In genomic region chr6:90015883-90016282, GRCh38 we compare ENCODE assay signal across 31 cellular contexts.
"Had no signal": no experiment of that assay in that cellular context is flagged by ENCODE, and none has a peak within 500 bp of the region (broad histone marks: within the 10 kb centered on the region; RNA-seq: fewer than 3 reads in every experiment).

No MANE protein-coding gene starts in this region.

- H3K4me1 ChIP-seq: Peyer's patch, SJCRH30 had no signal

- H3K27me3 ChIP-seq: MG63, Peyer's patch, SJCRH30 had no signal

- H3K27me3 Mint-ChIP-seq: activated CD4-positive, alpha-beta memory T cell treated with anti-CD3 and anti-CD28 coated beads for 36 hours; activated CD4-positive, alpha-beta T cell treated with anti-CD3 and anti-CD28 coated beads, Interleukin-2, amount 10 ng/mL, durations not matched to agents 7 days and 5 days; brain; central memory CD8-positive, alpha-beta T cell had no signal

- H3K36me3 Mint-ChIP-seq: WTC11 had no signal

- ATAC-seq: WTC11 had no signal

- H3K4me3 Mint-ChIP-seq: activated CD4-positive, alpha-beta memory T cell treated with anti-CD3 and anti-CD28 coated beads for 36 hours; activated CD4-positive, alpha-beta T cell treated with anti-CD3 and anti-CD28 coated beads, Interleukin-2, amount 10 ng/mL, durations not matched to agents 7 days and 5 days; activated T-helper 1 cell treated with anti-CD3 and anti-CD28 coated beads, Interleukin-12 subunit alpha, Interleukin-12 subunit beta, Interleukin-2, Interleukin-4 antibody, amounts not matched to agents 30 ng/mL and 10 ng/mL and 1 ng/mL, durations not matched to agents 14 hours and 24 hours and 36 hours; brain; central memory CD8-positive, alpha-beta T cell; WTC11 had no signal

- H3K27ac Mint-ChIP-seq: activated CD4-positive, alpha-beta memory T cell treated with anti-CD3 and anti-CD28 coated beads for 36 hours; activated CD4-positive, alpha-beta T cell treated with anti-CD3 and anti-CD28 coated beads, Interleukin-2, amount 10 ng/mL, durations not matched to agents 7 days and 5 days; activated T-helper 1 cell treated with anti-CD3 and anti-CD28 coated beads, Interleukin-12 subunit alpha, Interleukin-12 subunit beta, Interleukin-2, Interleukin-4 antibody, amounts not matched to agents 30 ng/mL and 10 ng/mL and 1 ng/mL, durations not matched to agents 14 hours and 24 hours and 36 hours; brain; WTC11 had no signal

- H3K4me1 Mint-ChIP-seq: central memory CD8-positive, alpha-beta T cell; WTC11 had no signal

- H3K27ac ChIP-seq: Peyer's patch, RWPE1, SJCRH30 had no signal

- H3K9me3 Mint-ChIP-seq: activated CD4-positive, alpha-beta memory T cell treated with anti-CD3 and anti-CD28 coated beads for 36 hours; activated T-helper 1 cell treated with anti-CD3 and anti-CD28 coated beads, Interleukin-12 subunit alpha, Interleukin-12 subunit beta, Interleukin-2, Interleukin-4 antibody, amounts not matched to agents 30 ng/mL and 10 ng/mL and 1 ng/mL, durations not matched to agents 14 hours and 24 hours and 36 hours; central memory CD8-positive, alpha-beta T cell had no signal

- H3K9me3 ChIP-seq: MG63, Peyer's patch, SJCRH30, SK-N-SH had no signal

- DNase-seq: activated CD4-positive, alpha-beta memory T cell treated with anti-CD3 and anti-CD28 coated beads for 36 hours; activated CD4-positive, alpha-beta T cell treated with anti-CD3 and anti-CD28 coated beads, Interleukin-2, amount 10 ng/mL, durations not matched to agents 7 days and 5 days; activated CD4-positive, CD25-positive, alpha-beta regulatory T cell treated with anti-CD3 and anti-CD28 coated beads, Interleukin-2, amount 50 U/mL, for 72 hours; activated CD8-positive, alpha-beta memory T cell treated with anti-CD3 and anti-CD28 coated beads, Interleukin-2, amount 50 U/mL, for 4 hours; activated effector memory CD4-positive, alpha-beta T cell treated with Interleukin-2 at 50 U/mL for 16 hours; activated naive CD4-positive, alpha-beta T cell treated with Interleukin-2 at 50 U/mL for 16 hours; amygdala; MG63; MV-4-11; NCI-H1092 treated with DMSO at 0.1 percent for 48 hours; NCI-H1417 treated with DMSO at 0.1 percent for 48 hours; NCI-H1694; NCI-H2029; NCI-H2107; NCI-H2171 treated with DMSO at 0.1 percent for 48 hours; NCI-H345; NCI-H510A; NCI-H526 treated with DMSO at 0.1 percent for 48 hours; NCI-H82; Peyer's patch; Right ventricle myocardium superior; SJCRH30; SK-N-SH; SW 1271; T-helper 9 cell had no signal

- FAIRE-seq: astrocyte had no signal

- H3K36me3 ChIP-seq: MG63, Peyer's patch, SJCRH30 had no signal

- H3K4me3 ChIP-seq: MG63, Peyer's patch, SJCRH30 had no signal
